In the genomic region with DNA sequence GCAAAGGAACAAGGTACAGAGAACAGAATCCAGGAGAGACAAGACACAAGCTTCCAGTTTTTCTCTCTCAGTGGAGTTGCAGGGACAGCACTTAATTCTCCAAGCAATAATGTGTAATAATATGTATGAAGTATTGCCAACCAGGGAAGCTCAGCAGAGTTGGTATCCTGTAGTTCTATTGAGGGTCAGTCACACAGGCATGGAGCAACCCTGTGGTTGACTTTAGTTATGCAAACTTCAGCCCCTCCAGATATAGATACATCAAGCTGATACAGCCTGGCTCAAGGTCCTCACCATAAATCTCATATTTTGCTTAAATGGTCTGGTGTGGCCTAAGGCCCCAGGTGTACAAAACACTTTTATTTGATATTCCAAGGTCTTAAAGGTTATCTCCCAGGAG, we compare ENCODE assay signal across 18 cellular contexts.
DNase-seq lines count a peak whose midpoint lies in the region; ATAC-seq, FAIRE-seq and TF ChIP-seq lines count a peak whose summit lies in the region.
"Had no signal": no experiment of that assay in that cellular context is flagged by ENCODE, and none has a peak within 500 bp of the region (broad histone marks: within the 10 kb centered on the region; RNA-seq: fewer than 3 reads in every experiment).

No MANE protein-coding gene starts in this region.

- H3K4me1 ChIP-seq in DND-41 (ENCODE audit: insufficient read depth, low read length) (no peaks in the 10 kb centered on the region), lung (ENCODE audit: control insufficient read depth in 2 of 2, insufficient read depth in 2 of 2, low read length in 2 of 2) (no peaks in the 10 kb centered on the region), testis (no peaks in the 10 kb centered on the region)
- H3K4me1 ChIP-seq: Caco-2 had no signal

- H3K27me3 ChIP-seq in DND-41 (ENCODE audit: insufficient read depth, low read length, poor library complexity) (no peaks in the 10 kb centered on the region), lung (ENCODE audit: control insufficient read depth, insufficient read depth) (no peaks in the 10 kb centered on the region), testis (no peaks in the 10 kb centered on the region)

- no peak for DNase-seq in DND-41
- DNase-seq in HuH-7 (ENCODE audit: low spot score), result peak; percentile 2
- DNase-seq in lung (ENCODE audit: low spot score), result no peak
- DNase-seq in urothelium cell line (ENCODE audit: low spot score), result no peak
- no peak for DNase-seq in testis
- DNase-seq: ACHN; Caco-2; CD4-positive, alpha-beta T cell; DMS79; GF-D8; GOT3; H7; KBM-7 had no signal

- no peak for FAIRE-seq in urothelium cell line (lab: Jason Lieb, UNC)
- FAIRE-seq: D721Med, HTR-8/SVneo had no signal

- no peak overlapping the region for H3K9ac ChIP-seq in DND-41 (ENCODE audit: low read depth, low read length)

- TF ChIP-seq POLR2A in testis (IDR thresholded peaks at IDR 0.05), result no peak

- peaks cover 2% of the 10 kb centered on the region for H3K9me3 ChIP-seq in DND-41 (ENCODE audit: insufficient read depth, low read length, severe bottlenecking)
- peaks cover 4 to 8% of the 10 kb centered on the region in 2 donors for H3K9me3 ChIP-seq in lung (ENCODE audit: control insufficient read depth in 2 of 2, insufficient read depth in 1 of 2, low read length in 1 of 2)
- H3K9me3 ChIP-seq in testis, result no peaks in the 10 kb centered on the region
- H3K9me3 ChIP-seq: Caco-2 had no signal

- H3K36me3 ChIP-seq in DND-41 (ENCODE audit: insufficient read depth, low read length) (no peaks in the 10 kb centered on the region), lung (ENCODE audit: control insufficient read depth in 2 of 2, insufficient read depth in 2 of 2, low read length in 2 of 2) (no peaks in the 10 kb centered on the region), testis (ENCODE audit: low read depth, missing control alignments) (no peaks in the 10 kb centered on the region)

- H3K27ac ChIP-seq in DND-41 (ENCODE audit: low read length) (no peak overlapping the region), VCaP (peak overlapping the region; percentile 43), lung (ENCODE audit: low read depth in 1 of 2, low read length in 1 of 2) (no peak overlapping the region), testis (no peak overlapping the region)
- H3K27ac ChIP-seq: C4-2B had no signal

- H3K4me3 ChIP-seq in DND-41 (ENCODE audit: low read depth in 1 of 2, low read length in 2 of 2), result no peak overlapping the region
- H3K4me3 ChIP-seq in lung, result no peak overlapping the region
- no peak overlapping the region for H3K4me3 ChIP-seq in testis

- TF ChIP-seq CTCF in DND-41 (IDR thresholded peaks at IDR 0.05; ENCODE audit: borderline replicate concordance, extremely low read depth, low read length, poor library complexity, severe bottlenecking), result no peak
- TF ChIP-seq CTCF in VCaP (conservative IDR thresholded peaks at IDR 0.05), result no peak
- no peak for TF ChIP-seq CTCF in lung (IDR thresholded peaks at IDR 0.05; ENCODE audit: control extremely low read depth, extremely low read depth)
- TF ChIP-seq CTCF in testis (IDR thresholded peaks at IDR 0.05), result no peak

- no peak overlapping the region for H3K4me2 ChIP-seq in DND-41 (ENCODE audit: insufficient read depth, low read length)

- no peak for ATAC-seq in DND-41 (ENCODE audit: insufficient read depth, low read depth)
- ATAC-seq in lung (ENCODE audit: insufficient read depth, low FRiP score), result peak; percentile 62
- ATAC-seq in HG03039 (IDR thresholded peaks at IDR 0.05; ENCODE audit: unreplicated experiment), result no peak

- intact Hi-C loops in testis (cut with DNase I; ENCODE audit: low total_unique reads), result no loop called here

- H4K20me1 ChIP-seq in DND-41 (ENCODE audit: insufficient read depth, low read length), result no peaks in the 10 kb centered on the region

- peak overlapping the region; percentile 49; the same call in 1 of the 2 replicates for H2AFZ ChIP-seq in DND-41 (ENCODE audit: low read depth, low read length)

- H3K79me2 ChIP-seq in DND-41 (ENCODE audit: insufficient read depth, low read length), result no peaks in the 10 kb centered on the region
